In the genomic region with DNA sequence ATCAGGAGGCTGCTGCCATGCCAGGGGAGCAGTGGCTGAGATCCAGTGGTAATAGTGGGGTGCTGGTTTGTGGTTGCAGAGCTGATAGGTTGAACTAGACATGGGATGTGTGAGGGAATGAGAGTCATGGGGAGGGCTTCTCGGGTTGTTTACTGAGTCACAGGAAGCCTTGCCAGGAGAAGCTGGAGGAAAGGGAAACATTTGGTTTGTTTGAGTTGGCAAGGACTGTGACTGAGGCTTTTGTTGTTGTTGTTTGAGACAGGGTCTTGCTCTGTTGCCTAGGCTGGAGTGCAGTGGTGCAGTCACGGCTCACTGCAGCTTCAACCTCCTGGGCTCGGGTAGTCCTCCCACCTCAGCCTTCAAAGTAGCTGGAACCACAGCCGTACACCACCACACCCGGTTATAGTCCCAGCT, we compare ENCODE assay signal across 9 cellular contexts. TPM values are rescaled to one million over a fixed set of nuclear protein-coding genes. Genes with fewer than 3 reads are reported as not detected.
DNase-seq lines count a peak whose midpoint lies in the region; ATAC-seq and TF ChIP-seq lines count a peak whose summit lies in the region.
"Had no signal": no experiment of that assay in that cellular context is flagged by ENCODE, and none has a peak within 500 bp of the region (broad histone marks: within the 10 kb centered on the region; RNA-seq: fewer than 3 reads in every experiment).

No MANE protein-coding gene starts in this region.

- ATAC-seq in effector memory CD8-positive, alpha-beta T cell (replicated peaks): peak; percentile 12
- ATAC-seq in GM18909 (IDR thresholded peaks at IDR 0.05; ENCODE audit: poor library complexity, unreplicated experiment) (no peak), GM18519 (IDR thresholded peaks at IDR 0.05; ENCODE audit: low FRiP score, unreplicated experiment) (no peak), HG03108 (IDR thresholded peaks at IDR 0.05; ENCODE audit: unreplicated experiment) (no peak)

- H3K27ac Mint-ChIP-seq in CD14-positive monocyte (peak overlapping the region in 5 of 7 donors; percentile 3 to 54 (median 33)), nephron (peak overlapping the region in 2 of 3 experiments; percentile 9 to 49)
- peak overlapping the region; percentile 20 to 86 for H3K27ac Mint-ChIP-seq in effector memory CD8-positive, alpha-beta T cell

- intact Hi-C loops in CD14-positive monocyte (cut with micrococcal nuclease): no loop called here

- TF ChIP-seq CTCF in CD14-positive monocyte (IDR thresholded peaks at IDR 0.05) (no peak), nephron (IDR thresholded peaks at IDR 0.05; ENCODE audit: unreplicated experiment in 3 of 3) (no peak)

- H3K9me3 Mint-ChIP-seq in CD14-positive monocyte (peaks cover 0 to 2% (median 0%) of the 10 kb centered on the region in 7 donors), nephron (no peaks in the 10 kb centered on the region)
- no peaks in the 10 kb centered on the region for H3K9me3 Mint-ChIP-seq in effector memory CD8-positive, alpha-beta T cell

- H3K4me1 Mint-ChIP-seq in CD14-positive monocyte: no peaks in the 10 kb centered on the region
- H3K4me1 Mint-ChIP-seq in effector memory CD8-positive, alpha-beta T cell (ENCODE audit: low read depth in 2 of 2): peaks cover 10 to 15% of the 10 kb centered on the region in 2 donors
- H3K4me1 Mint-ChIP-seq in nephron: no peaks in the 10 kb centered on the region

- peaks cover 81 to 91% of the 10 kb centered on the region in 2 donors for H3K36me3 Mint-ChIP-seq in CD14-positive monocyte
- H3K36me3 Mint-ChIP-seq in effector memory CD8-positive, alpha-beta T cell (ENCODE audit: insufficient read depth): peaks cover 58% of the 10 kb centered on the region
- peaks cover 79% of the 10 kb centered on the region for H3K36me3 Mint-ChIP-seq in nephron (ENCODE audit: low read depth)

- DNase-seq in CD14-positive monocyte (ENCODE audit: low spot score) (no peak), NCI-H446 (lab: John Stamatoyannopoulos, UW) (peak; percentile 12 to 27)
- DNase-seq in effector memory CD8-positive, alpha-beta T cell: no peak
- no peak for DNase-seq in stimulated activated CD4-positive, alpha-beta T cell treated with anti-CD3 and anti-CD28 coated beads, Interleukin-15, amount 100 ng/mL, for 24 hours
- DNase-seq: activated CD4-positive, CD25-positive, alpha-beta regulatory T cell treated with anti-CD3 and anti-CD28 coated beads, Interleukin-2, amount 50 U/mL, for 72 hours had no signal

- H3K4me3 Mint-ChIP-seq in CD14-positive monocyte (no peak overlapping the region), nephron (no peak overlapping the region)
- no peak overlapping the region for H3K4me3 Mint-ChIP-seq in effector memory CD8-positive, alpha-beta T cell

- H3K27me3 Mint-ChIP-seq in CD14-positive monocyte (ENCODE audit: low read depth in 3 of 3): peaks cover 0 to 1% (median 0%) of the 10 kb centered on the region in 3 donors
- no peaks in the 10 kb centered on the region for H3K27me3 Mint-ChIP-seq in effector memory CD8-positive, alpha-beta T cell
- no peaks in the 10 kb centered on the region for H3K27me3 Mint-ChIP-seq in nephron (ENCODE audit: low read depth)

RNA-seq across cellular contexts. Expression of gene CABIN1, which starts 49.3 kb away (rescaled TPM):
- polyA plus RNA-seq in CD14-positive monocyte: 1 to 10 TPM; 2.0 to 3.1 TPM

RNA-seq across cellular contexts. Expression of gene GSTT4, which starts 55.1 kb away (rescaled TPM):
- polyA plus RNA-seq in CD14-positive monocyte: not detected

Comparison
In these comparisons a context has a peak if more than half of its experiments do, and no peak if none do; other contexts are left out.
1. DNase-seq: peak in NCI-H446 (2 of 2); none in CD14-positive monocyte (single experiment), effector memory CD8-positive, alpha-beta T cell (0 of 3) and stimulated activated CD4-positive, alpha-beta T cell treated with anti-CD3 and anti-CD28 coated beads, Interleukin-15, amount 100 ng/mL, for 24 hours (single experiment).
2. Peak in every context shown above with its lines, with median percentiles within 50 percentile points of each other: H3K27ac Mint-ChIP-seq.